Comparison of ENCODE assay signal across 30 cellular contexts in genomic region chr9:87250205-87250604, GRCh38.
A peak's percentile ranks its signal among the peaks of the same experiment; 100 is the strongest.
DNase-seq lines count a peak whose midpoint lies in the region; ATAC-seq, FAIRE-seq and TF ChIP-seq lines count a peak whose summit lies in the region.
"Had no signal": no experiment of that assay in that cellular context is flagged by ENCODE, and none has a peak within 500 bp of the region (broad histone marks: within the 10 kb centered on the region; RNA-seq: fewer than 3 reads in every experiment).

No MANE protein-coding gene starts in this region.

- RAD21 ChIA-PET in HCT116 (lab: Charles Lee; ENCODE audit: low non-redundant PET in 1 of 2, low total read pairs in 2 of 2, uncharacterized antibody in 2 of 2, unreplicated experiment in 2 of 2) (no interaction called here), GM12878 (lab: Charles Lee; ENCODE audit: unreplicated experiment) (no interaction called here)

- H3K9me3 ChIP-seq in HCT116 (ENCODE audit: control insufficient read depth in 1 of 2, insufficient read depth in 1 of 2, low read depth in 1 of 2, low read length in 2 of 2) (no peaks in the 10 kb centered on the region), GM12878 (replicated peaks; ENCODE audit: control insufficient read depth, insufficient read depth, low read length) (no peaks in the 10 kb centered on the region), sigmoid colon (no peaks in the 10 kb centered on the region)
- H3K9me3 ChIP-seq: left ventricle myocardium inferior, MG63, neutrophil, right lobe of liver, stomach, thyroid gland, vagina had no signal

- TF ChIP-seq EP300 in GM12878 (IDR thresholded peaks at IDR 0.05; ENCODE audit: borderline replicate concordance in 1 of 2, control insufficient read depth in 1 of 2, low read depth in 2 of 2, low read length in 2 of 2): no peak
- no peak for TF ChIP-seq EP300 in sigmoid colon (IDR thresholded peaks at IDR 0.05)

- TF ChIP-seq POLR2A in HCT116 (IDR thresholded peaks at IDR 0.05; ENCODE audit: borderline replicate concordance, extremely low read depth, insufficient read depth, insufficient read length) (no peak), GM12878 (IDR thresholded peaks at IDR 0.05; ENCODE audit: low read depth, low read length) (no peak), sigmoid colon (IDR thresholded peaks at IDR 0.05) (no peak)

- POLR2A ChIA-PET in HCT116 (lab: Charles Lee): no interaction called here
- POLR2A ChIA-PET in GM12878 (lab: Charles Lee): no interaction called here
- POLR2A ChIA-PET in GM10248 (lab: Yijun Ruan, JAX): no interaction called here

- SMC1A ChIA-PET in GM12878 (lab: Charles Lee; ENCODE audit: uncharacterized antibody, unreplicated experiment): no interaction called here

- H3K4me3 ChIP-seq in HCT116 (replicated peaks in 1 of 2; ENCODE audit: low read depth in 1 of 2, low read length in 2 of 2) (no peak overlapping the region), GM12878 (no peak overlapping the region), sigmoid colon (no peak overlapping the region)
- H3K4me3 ChIP-seq: left ventricle myocardium inferior, MG63, right lobe of liver, stomach, thyroid gland, vagina had no signal

- H3K36me3 ChIP-seq in HCT116 (ENCODE audit: control insufficient read depth in 1 of 2, insufficient read depth in 2 of 2, low read length in 2 of 2): no peaks in the 10 kb centered on the region
- no peaks in the 10 kb centered on the region for H3K36me3 ChIP-seq in GM12878 (ENCODE audit: control insufficient read depth in 2 of 2, insufficient read depth in 2 of 2, low read length in 1 of 2)
- no peaks in the 10 kb centered on the region for H3K36me3 ChIP-seq in sigmoid colon
- H3K36me3 ChIP-seq: brain microvascular endothelial cell, left ventricle myocardium inferior, MG63, neutrophil, right lobe of liver, stomach, thyroid gland, vagina had no signal

- no peak overlapping the region for H3K9ac ChIP-seq in HCT116 (ENCODE audit: low read length)
- H3K9ac ChIP-seq in GM12878 (ENCODE audit: control insufficient read depth, insufficient read depth, low read length): no peak overlapping the region

- H3K27me3 ChIP-seq in HCT116 (ENCODE audit: insufficient read depth, low read length): peaks cover 21% of the 10 kb centered on the region
- H3K27me3 ChIP-seq in GM12878 (replicated peaks in 1 of 2; ENCODE audit: control insufficient read depth in 2 of 2, insufficient read depth in 2 of 2, low read length in 1 of 2): no peaks in the 10 kb centered on the region; a peak in 1 of 4 replicates
- no peaks in the 10 kb centered on the region for H3K27me3 ChIP-seq in sigmoid colon
- H3K27me3 ChIP-seq: brain microvascular endothelial cell, MG63, neutrophil, right lobe of liver, stomach, thyroid gland, vagina had no signal

- no peaks in the 10 kb centered on the region for H4K20me1 ChIP-seq in HCT116 (ENCODE audit: insufficient read depth)
- H4K20me1 ChIP-seq in GM12878 (ENCODE audit: control insufficient read depth, insufficient read depth): no peaks in the 10 kb centered on the region

- no peaks in the 10 kb centered on the region for H3K9me2 ChIP-seq in HCT116 (ENCODE audit: insufficient read depth)

- no peak overlapping the region for H3K4me2 ChIP-seq in HCT116 (ENCODE audit: low read length)
- H3K4me2 ChIP-seq in GM12878 (ENCODE audit: control insufficient read depth, insufficient read depth): no peak overlapping the region

- BruUV-seq in HCT116 (replicated peaks; lab: Mats Ljungman, UMichigan): no TSS peak
- BruUV-seq in GM12878 (replicated peaks; lab: Mats Ljungman, UMichigan): no TSS peak

- H3K79me2 ChIP-seq in HCT116 (ENCODE audit: insufficient read depth, low read length) (no peaks in the 10 kb centered on the region), GM12878 (ENCODE audit: control insufficient read depth, insufficient read depth, low read length) (no peaks in the 10 kb centered on the region)

- WGBS in GM12878 (ENCODE audit: insufficient coverage, insufficient replicate concordance, low lambda C conversion rate, missing lambda C conversion rate): 59% methylated on average over 1 of the region's 1 CpG
- 88 to 96% methylated on average over 1 of the region's 1 CpG for WGBS in sigmoid colon, 2 donors

- intact Hi-C loops in HCT116 (cut with micrococcal nuclease) (loop anchor here (5.0 kb wide), 1 partner anchor 818 kb away; no protein-coding TSS in a partner anchor), GM12878 (cut with micrococcal nuclease; ENCODE audit: unreplicated experiment) (no loop called here), sigmoid colon (cut with DNase I) (no loop called here)

- FAIRE-seq in GM12878 (lab: Jason Lieb, UNC): no peak
- FAIRE-seq: GM12891 had no signal

- in situ Hi-C loops in GM12878 (cut with MboI): no loop called here

- TF ChIP-seq CTCF in C4-2B (conservative IDR thresholded peaks at IDR 0.05): 0 out of 2 replicates have a peak, but pooled peaks have one; percentile 3
- TF ChIP-seq CTCF in HCT116 (IDR thresholded peaks at IDR 0.05 in 2 of 3, conservative IDR thresholded peaks at IDR 0.05 in 1 of 3; ENCODE audit: borderline replicate concordance in 1 of 3, insufficient read depth in 1 of 3, low read depth in 2 of 3, low read length in 2 of 3): 0 out of 6 replicates have a peak, but pooled peaks of 2 of the 3 experiments have one; percentile 8 to 14
- TF ChIP-seq CTCF in GM12878 (IDR thresholded peaks at IDR 0.05 in 2 of 3, conservative IDR thresholded peaks at IDR 0.05 in 1 of 3; ENCODE audit: control insufficient read depth in 2 of 3, extremely low read depth in 1 of 3, insufficient read depth in 1 of 3, low read depth in 3 of 3, low read length in 3 of 3): peak in 1 of 3 experiments; percentile 3; a peak in 1 of 6 replicates
- no peak for TF ChIP-seq CTCF in sigmoid colon (IDR thresholded peaks at IDR 0.05)
- no peak for TF ChIP-seq CTCF in GM10248 (IDR thresholded peaks at IDR 0.05; ENCODE audit: control extremely low read depth, extremely low read depth, low read depth, missing control alignments)

- ATAC-seq in HCT116 (peak; percentile 44; the same call in 1 of the 2 replicates), GM12878 (peak; percentile 38; the same call in 1 of the 3 replicates)
- ATAC-seq: Panc1 had no signal

- DNase-seq in HCT116 (ENCODE audit: low read depth, low spot score) (no peak), GM12878 (ENCODE audit: low read depth, low spot score) (no peak), kidney tubule cell (ENCODE audit: low spot score) (peak; percentile 4), sigmoid colon (no peak), T-helper 1 cell (no peak), T-helper 9 cell (no peak), GM10248 (ENCODE audit: extremely low spot score) (no peak)
- DNase-seq: activated CD4-positive, alpha-beta T cell treated with anti-CD3 and anti-CD28 coated beads, Interleukin-2, amount 10 ng/mL, durations not matched to agents 7 days and 5 days; AML-193; amygdala; brain microvascular endothelial cell; CD4-positive, alpha-beta memory T cell; hippocampal formation; KG1; left ventricle myocardium inferior; MG63; NCI-H2081 treated with DMSO at 0.1 percent for 48 hours; NCI-H226; NCI-H69; right lobe of liver; Right ventricle myocardium superior; stimulated activated CD8-positive, alpha-beta memory T cell treated with anti-CD3 and anti-CD28 coated beads, Interleukin-4, amount 100 ng/mL, for 48 hours; stomach; SW 1271 had no signal

- H3K27ac ChIP-seq in C4-2B (no peak overlapping the region), HCT116 (ENCODE audit: low read depth, low read length) (no peak overlapping the region), GM12878 (ENCODE audit: control insufficient read depth, insufficient read depth) (no peak overlapping the region), sigmoid colon (no peak overlapping the region)
- H3K27ac ChIP-seq: brain microvascular endothelial cell, left ventricle myocardium inferior, neutrophil, right lobe of liver, stomach, thyroid gland, vagina had no signal

- H2AFZ ChIP-seq in HCT116 (ENCODE audit: low read depth, low read length, poor library complexity, severe bottlenecking) (no peak overlapping the region), GM12878 (ENCODE audit: control insufficient read depth, low read depth, low read length) (no peak overlapping the region)

- TF ChIP-seq RAD21 in HCT116 (IDR thresholded peaks at IDR 0.05; ENCODE audit: low read depth) (peak; percentile 14; the same call in 1 of the 2 replicates), GM12878 (IDR thresholded peaks at IDR 0.05; ENCODE audit: insufficient read depth, low read depth, low read length) (no peak)

- no peaks in the 10 kb centered on the region for H3K4me1 ChIP-seq in HCT116 (ENCODE audit: control insufficient read depth in 1 of 2, insufficient read depth in 2 of 2, low read length in 2 of 2)
- H3K4me1 ChIP-seq in GM12878 (ENCODE audit: control insufficient read depth, insufficient read depth, low read length): no peaks in the 10 kb centered on the region
- H3K4me1 ChIP-seq in sigmoid colon: peaks cover 0 to 4% (median 2%) of the 10 kb centered on the region in 4 donors
- H3K4me1 ChIP-seq: stomach, vagina had no signal

- CTCF ChIA-PET in HCT116 (lab: Charles Lee): no interaction called here
- CTCF ChIA-PET in GM12878 (lab: Yijun Ruan, JAX): no interaction called here
- CTCF ChIA-PET in GM10248 (lab: Yijun Ruan, JAX): no interaction called here

TF ChIP-seq in HCT116, 20 proteins besides CTCF, POLR2A, EP300 and RAD21 (continues in another document):
- TF ChIP-seq ELF1 (IDR thresholded peaks at IDR 0.05; ENCODE audit: borderline replicate concordance, low read depth) (no peak), SP1 (IDR thresholded peaks at IDR 0.05; ENCODE audit: low read depth) (no peak), MAX (IDR thresholded peaks at IDR 0.05) (no peak), YY1 (IDR thresholded peaks at IDR 0.05; ENCODE audit: extremely low read depth, insufficient replicate concordance, low read depth, low read length) (no peak), POLR2AphosphoS5 (IDR thresholded peaks at IDR 0.05; ENCODE audit: low read depth, low read length) (no peak), ZFX (IDR thresholded peaks at IDR 0.05) (no peak), FOSL1 (IDR thresholded peaks at IDR 0.05; ENCODE audit: low read depth) (no peak)

TF ChIP-seq in GM12878, 131 proteins besides CTCF, POLR2A, EP300 and RAD21:
- TF ChIP-seq SMC3 (IDR thresholded peaks at IDR 0.05; ENCODE audit: borderline replicate concordance, low read length): 0 out of 2 replicates have a peak, but pooled peaks have one; percentile 2
- no peak for TF ChIP-seq POLR2AphosphoS2 (IDR thresholded peaks at IDR 0.05; ENCODE audit: low read depth, low read length)

Comparison
In these comparisons a context has a peak if more than half of its experiments do, and no peak if none do; other contexts are left out.
1. CTCF ChIP-seq: peak in C4-2B (single experiment) and HCT116 (2 of 3); none in sigmoid colon (0 of 4) and GM10248 (single experiment).